In genomic region chr13:79745141-79745540, GRCh38 we compare ENCODE assay signal across 16 cellular contexts.
"Had no signal": no experiment of that assay in that cellular context is flagged by ENCODE, and none has a peak within 500 bp of the region (broad histone marks: within the 10 kb centered on the region; RNA-seq: fewer than 3 reads in every experiment).

No MANE protein-coding gene starts in this region.

- H3K36me3 Mint-ChIP-seq: naive thymus-derived CD4-positive, alpha-beta T cell; stimulated activated effector memory CD8-positive, alpha-beta T cell treated with anti-CD3 and anti-CD28 coated beads, Interleukin-12 subunit alpha, Interleukin-12 subunit beta, amount 100 ng/mL, for 72 hours had no signal

- H3K27me3 ChIP-seq: colonic mucosa, heart left ventricle, ovary, stomach, upper lobe of left lung had no signal

- H3K4me3 ChIP-seq: colonic mucosa, heart left ventricle, ovary, stomach, upper lobe of left lung had no signal

- H3K27ac ChIP-seq: colonic mucosa, heart left ventricle, ovary, stomach, upper lobe of left lung had no signal

- H3K36me3 ChIP-seq: colonic mucosa, heart left ventricle, ovary, stomach, upper lobe of left lung had no signal

- H3K9me3 ChIP-seq: colonic mucosa, heart left ventricle, ovary, stomach, upper lobe of left lung had no signal

- DNase-seq: activated CD4-positive, alpha-beta T cell treated with anti-CD3 and anti-CD28 coated beads, Interleukin-2, amount 50 U/mL, for 4 hours; activated effector memory CD4-positive, alpha-beta T cell treated with anti-CD3 and anti-CD28 coated beads, Interleukin-2, amount 50 U/mL, for 16 hours; activated naive CD4-positive, alpha-beta T cell treated with anti-CD3 and anti-CD28 coated beads, Interleukin-2, amount 50 U/mL, for 16 hours; activated T-cell treated with anti-CD3 and anti-CD28 coated beads, Interleukin-2, amount 50 U/mL, for 72 hours; colonic mucosa; erythroblast; heart left ventricle; kidney glomerular epithelial cell; mesenchymal stem cell; naive thymus-derived CD4-positive, alpha-beta T cell; stimulated activated CD4-positive, alpha-beta T cell treated with anti-CD3 and anti-CD28 coated beads, Interleukin-4, amount 100 ng/mL, for 24 hours; stomach; SW 1271; upper lobe of left lung had no signal

- H3K9me3 Mint-ChIP-seq: activated T-cell treated with anti-CD3 and anti-CD28 coated beads, Interleukin-2, amount 50 U/mL, for 72 hours had no signal

- H3K4me1 Mint-ChIP-seq: naive thymus-derived CD4-positive, alpha-beta T cell; stimulated activated effector memory CD8-positive, alpha-beta T cell treated with anti-CD3 and anti-CD28 coated beads, Interleukin-12 subunit alpha, Interleukin-12 subunit beta, amount 100 ng/mL, for 72 hours had no signal

- H3K27ac Mint-ChIP-seq: activated T-cell treated with anti-CD3 and anti-CD28 coated beads, Interleukin-2, amount 50 U/mL, for 72 hours; naive thymus-derived CD4-positive, alpha-beta T cell; stimulated activated effector memory CD8-positive, alpha-beta T cell treated with anti-CD3 and anti-CD28 coated beads, Interleukin-12 subunit alpha, Interleukin-12 subunit beta, amount 100 ng/mL, for 72 hours had no signal

- H3K4me3 Mint-ChIP-seq: activated T-cell treated with anti-CD3 and anti-CD28 coated beads, Interleukin-2, amount 50 U/mL, for 72 hours; naive thymus-derived CD4-positive, alpha-beta T cell; stimulated activated effector memory CD8-positive, alpha-beta T cell treated with anti-CD3 and anti-CD28 coated beads, Interleukin-12 subunit alpha, Interleukin-12 subunit beta, amount 100 ng/mL, for 72 hours had no signal

- H3K4me1 ChIP-seq: colonic mucosa had no signal
